In the genomic region with DNA sequence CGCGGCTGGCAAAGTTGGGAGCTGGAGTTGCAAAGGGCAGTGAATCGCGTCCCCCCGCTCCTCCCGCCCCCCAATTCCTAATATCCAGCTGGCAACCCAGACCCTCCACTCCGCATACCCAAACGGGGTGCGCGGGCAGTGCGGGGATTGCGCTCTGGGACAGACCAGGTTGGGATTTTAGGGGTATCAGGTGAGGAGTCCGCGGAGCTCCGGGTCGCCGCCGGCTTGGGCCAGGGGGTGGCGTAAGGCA, we compare ENCODE assay signal across 8 cellular contexts. TPM values are rescaled to one million over a fixed set of nuclear protein-coding genes. Genes with fewer than 3 reads are reported as not detected.
DNase-seq lines count a peak whose midpoint lies in the region; ATAC-seq and TF ChIP-seq lines count a peak whose summit lies in the region.

No MANE protein-coding gene starts in this region.

- H3K4me1 Mint-ChIP-seq in activated T-cell treated with anti-CD3 and anti-CD28 coated beads, Interleukin-2, amount 50 U/mL, for 24 hours (ENCODE audit: low read depth) = peaks cover 62% of the 10 kb centered on the region
- peaks cover 45% of the 10 kb centered on the region for H3K4me1 Mint-ChIP-seq in activated naive CD8-positive, alpha-beta T cell treated with anti-CD3 and anti-CD28 coated beads for 36 hours

- peak overlapping the region; percentile 49 to 63 for H3K4me3 ChIP-seq in tibial artery

- no peak for TF ChIP-seq CTCF in tibial artery (IDR thresholded peaks at IDR 0.05)

- no peak overlapping the region for H3K27ac ChIP-seq in tibial artery

- no peaks in the 10 kb centered on the region for H3K9me3 Mint-ChIP-seq in activated T-cell treated with anti-CD3 and anti-CD28 coated beads, Interleukin-2, amount 50 U/mL, for 24 hours
- no peaks in the 10 kb centered on the region for H3K9me3 Mint-ChIP-seq in activated naive CD8-positive, alpha-beta T cell treated with anti-CD3 and anti-CD28 coated beads for 36 hours

- peaks cover 0 to 34% of the 10 kb centered on the region in 2 donors for H3K27me3 ChIP-seq in tibial artery

- peaks cover 0 to 22% (median 11%) of the 10 kb centered on the region in 4 donors for H3K4me1 ChIP-seq in tibial artery

- intact Hi-C loops in tibial artery (cut with DNase I; ENCODE audit: low total_unique reads) = no loop called here

- peak overlapping the region; percentile 95 for H3K4me3 Mint-ChIP-seq in activated T-cell treated with anti-CD3 and anti-CD28 coated beads, Interleukin-2, amount 50 U/mL, for 24 hours
- peak overlapping the region; percentile 95 for H3K4me3 Mint-ChIP-seq in activated naive CD8-positive, alpha-beta T cell treated with anti-CD3 and anti-CD28 coated beads for 36 hours

- no peaks in the 10 kb centered on the region for H3K9me3 ChIP-seq in tibial artery

- DNase-seq in activated T-cell treated with anti-CD3 and anti-CD28 coated beads, Interleukin-2, amount 50 U/mL, for 24 hours = no peak
- no peak for DNase-seq in activated T-cell treated with anti-CD3 and anti-CD28 coated beads, Interleukin-2, amount 50 U/mL, for 1 hour
- DNase-seq in activated naive CD8-positive, alpha-beta T cell treated with anti-CD3 and anti-CD28 coated beads for 36 hours = no peak
- DNase-seq in kidney glomerular epithelial cell (lab: John Stamatoyannopoulos, UW) = peak; percentile 4
- no peak for DNase-seq in tibial artery
- no peak for DNase-seq in COLO829 (ENCODE audit: low spot score)
- no peak for DNase-seq in T-helper 9 cell

- no peaks in the 10 kb centered on the region for H3K36me3 ChIP-seq in tibial artery

- H3K27ac Mint-ChIP-seq in activated T-cell treated with anti-CD3 and anti-CD28 coated beads, Interleukin-2, amount 50 U/mL, for 24 hours = peak overlapping the region; percentile 94
- H3K27ac Mint-ChIP-seq in activated naive CD8-positive, alpha-beta T cell treated with anti-CD3 and anti-CD28 coated beads for 36 hours = peak overlapping the region; percentile 98

- peaks cover 25% of the 10 kb centered on the region for H3K36me3 Mint-ChIP-seq in activated T-cell treated with anti-CD3 and anti-CD28 coated beads, Interleukin-2, amount 50 U/mL, for 24 hours (ENCODE audit: low read depth)
- H3K36me3 Mint-ChIP-seq in activated naive CD8-positive, alpha-beta T cell treated with anti-CD3 and anti-CD28 coated beads for 36 hours = peaks cover 3% of the 10 kb centered on the region

- no peaks in the 10 kb centered on the region for H3K27me3 Mint-ChIP-seq in activated T-cell treated with anti-CD3 and anti-CD28 coated beads, Interleukin-2, amount 50 U/mL, for 24 hours
- H3K27me3 Mint-ChIP-seq in activated naive CD8-positive, alpha-beta T cell treated with anti-CD3 and anti-CD28 coated beads for 36 hours = no peaks in the 10 kb centered on the region

- ATAC-seq in GM21576 (IDR thresholded peaks at IDR 0.05; ENCODE audit: unreplicated experiment) = no peak

RNA-seq across cellular contexts. Expression of a gene that starts 0.6 kb away (rescaled TPM):
- total RNA-seq in activated naive CD8-positive, alpha-beta T cell treated with anti-CD3 and anti-CD28 coated beads for 36 hours = 10 to 100 TPM; 30.3 to 30.6 TPM
